17 cellular contexts compared by ENCODE assay signal in the genomic region with DNA sequence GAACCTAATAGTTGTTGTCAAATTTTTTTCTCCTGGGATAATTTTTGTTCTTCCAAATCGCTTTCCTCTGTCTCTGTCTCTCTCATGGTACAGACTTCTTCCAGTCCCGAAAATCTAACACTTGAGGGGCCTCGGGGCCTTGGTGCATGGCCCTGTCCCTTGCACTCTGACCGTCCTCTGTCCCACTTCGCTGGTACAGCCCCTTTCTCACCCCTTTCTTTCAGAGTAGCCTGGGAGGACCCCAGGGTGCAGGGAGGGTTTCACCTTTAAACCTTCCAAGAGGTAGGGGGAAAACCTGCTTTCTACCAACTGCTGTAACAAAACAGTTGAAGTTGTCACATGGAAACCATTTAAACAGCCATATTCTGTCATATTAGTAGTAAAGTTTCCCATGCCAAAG.
"Had no signal": no experiment of that assay in that cellular context is flagged by ENCODE, and none has a peak within 500 bp of the region (broad histone marks: within the 10 kb centered on the region; RNA-seq: fewer than 3 reads in every experiment).

No MANE protein-coding gene starts in this region.

- H3K36me3 ChIP-seq: MG63, SJSA1 had no signal

- H3K4me3 ChIP-seq: MG63, SJSA1, SK-N-MC had no signal

- H3K9me3 ChIP-seq: MG63, SJSA1 had no signal

- H3K27ac ChIP-seq: SJSA1, SK-N-MC had no signal

- H3K4me1 ChIP-seq: SJSA1 had no signal

- DNase-seq: IMR-90, KG1, MG63, NCI-H1092, NCI-H1436, NCI-H187 treated with DMSO at 0.1 percent for 48 hours, NCI-H2029 treated with DMSO at 0.1 percent for 48 hours, NCI-H2171 treated with DMSO at 0.1 percent for 48 hours, NCI-H345, NCI-H446 treated with DMSO at 0.1 percent for 48 hours, NCI-H510A treated with DMSO at 0.1 percent for 48 hours, NCI-H526, Right ventricle myocardium superior, RPMI8226, SIG-M5 had no signal

- H3K27me3 ChIP-seq: MG63 had no signal
